1 cellular context compared by ENCODE assay signal in the genomic region with DNA sequence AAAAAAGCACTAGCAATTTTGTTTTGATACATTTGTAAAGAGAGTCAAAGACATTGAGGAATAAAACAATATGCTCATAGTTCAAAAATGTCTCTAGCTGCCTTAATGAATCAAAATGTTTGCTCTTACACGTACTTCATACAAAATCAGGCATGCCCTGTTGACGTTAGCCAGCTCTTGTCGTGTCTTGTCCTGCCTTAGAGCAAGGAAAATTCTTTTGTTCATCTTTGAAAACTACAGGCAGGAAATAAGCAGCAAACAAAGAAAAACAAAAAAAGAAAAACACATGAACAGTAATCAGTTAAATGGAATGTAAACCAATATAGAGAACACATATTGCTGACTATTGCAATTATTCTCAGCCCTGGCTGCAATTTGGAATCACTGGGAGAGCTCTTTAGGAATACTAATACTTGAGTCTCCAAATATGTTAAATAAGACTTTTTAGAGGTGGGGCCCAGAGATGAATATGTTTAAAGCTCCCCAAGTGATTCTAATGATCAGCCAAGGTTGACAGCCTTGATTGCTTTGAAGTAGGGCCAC.
TF ChIP-seq lines count a peak whose summit lies in the region.

No MANE protein-coding gene starts in this region.

TF ChIP-seq in H1, 55 proteins besides CTCF, POLR2A, EP300 and RAD21:
- TF ChIP-seq PHF8 (conservative IDR thresholded peaks at IDR 0.05; ENCODE audit: low read depth, low read length) = no peak
- no peak for TF ChIP-seq EZH2 (IDR thresholded peaks at IDR 0.05; ENCODE audit: low read depth, low read length, severe bottlenecking)
- TF ChIP-seq MAFK (IDR thresholded peaks at IDR 0.05; ENCODE audit: low read depth, low read length) = peak; percentile 28; the same call in 1 of the 2 replicates
